ENCODE assay signal across 8 cellular contexts in genomic region chrX:15299945-15300851, GRCh38. TPM values are rescaled to one million over a fixed set of nuclear protein-coding genes. Genes with fewer than 3 reads are reported as not detected.
DNase-seq lines count a peak whose midpoint lies in the region; ATAC-seq, FAIRE-seq and TF ChIP-seq lines count a peak whose summit lies in the region.

No MANE protein-coding gene starts in this region.

- H3K36me3 ChIP-seq in A673 (ENCODE audit: insufficient read depth, low read length, poor library complexity, severe bottlenecking): no peaks in the 10 kb centered on the region
- no peaks in the 10 kb centered on the region for H3K36me3 ChIP-seq in thyroid gland

- POLR2A ChIA-PET in A673 (lab: Charles Lee; ENCODE audit: low non-redundant PET): no interaction called here

- no peak for TF ChIP-seq POLR2A in GM12891 (IDR thresholded peaks at IDR 0.05; ENCODE audit: low read depth, low read length)
- no peak for TF ChIP-seq POLR2A in thyroid gland (IDR thresholded peaks at IDR 0.05)

- DNase-seq in A673 (ENCODE audit: low spot score) (peak; percentile 65), GM12891 (ENCODE audit: insufficient read length, low spot score) (no peak), RPMI8226 (peak; percentile 23), foreskin melanocyte (peak; percentile 31), thyroid gland (no peak), occipital lobe (lab: John Stamatoyannopoulos, UW) (no peak), NCI-H345 treated with DMSO at 0.1 percent for 48 hours (lab: John Stamatoyannopoulos, UW; ENCODE audit: unreplicated experiment) (no peak)

- TF ChIP-seq CTCF in A673 (conservative IDR thresholded peaks at IDR 0.05; ENCODE audit: low read depth, low read length): peak; percentile 64
- peak in 4 of 6 experiments; percentile 23 to 45 (median 43) for TF ChIP-seq CTCF in thyroid gland (IDR thresholded peaks at IDR 0.05)

- H3K27me3 ChIP-seq in A673 (replicated peaks; ENCODE audit: insufficient read depth, low read depth, low read length, poor library complexity) (no peaks in the 10 kb centered on the region), thyroid gland (no peaks in the 10 kb centered on the region)

- H3K27ac ChIP-seq in A673 (ENCODE audit: low read depth, low read length, poor library complexity, severe bottlenecking) (no peak overlapping the region), thyroid gland (no peak overlapping the region)

- 64 to 71% methylated on average over 4 of the region's 4 CpGs for WGBS in thyroid gland, 2 donors

- FAIRE-seq in GM12891 (lab: Jason Lieb, UNC): peak; percentile 48

- BruUV-seq in A673 (replicated peaks; lab: Mats Ljungman, UMichigan): no TSS peak

- intact Hi-C loops in A673 (cut with micrococcal nuclease; ENCODE audit: unreplicated experiment): loop anchor here (1.0 to 5.0 kb wide), 2 partner anchors 168 to 267 kb away; no protein-coding TSS in a partner anchor
- intact Hi-C loops in thyroid gland (cut with DNase I): no loop called here

- no peak for ATAC-seq in HG03196 (IDR thresholded peaks at IDR 0.05; ENCODE audit: unreplicated experiment)

- H3K9me3 ChIP-seq in A673 (ENCODE audit: low read depth, low read length, poor library complexity, severe bottlenecking) (no peaks in the 10 kb centered on the region), thyroid gland (no peaks in the 10 kb centered on the region)

- H3K4me3 ChIP-seq in A673 (ENCODE audit: low read depth, low read length, poor library complexity, severe bottlenecking): no peak overlapping the region
- H3K4me3 ChIP-seq in thyroid gland (replicated peaks in 1 of 3): no peak overlapping the region

- CTCF ChIA-PET in A673 (lab: Charles Lee): interaction anchor here (1.4 kb wide), 1 partner anchor 168 kb away, joined by 10 read pairs; no protein-coding TSS in a partner anchor

- H3K4me1 ChIP-seq in A673 (ENCODE audit: insufficient read depth, low read length, poor library complexity, severe bottlenecking): peaks cover 17% of the 10 kb centered on the region
- no peaks in the 10 kb centered on the region for H3K4me1 ChIP-seq in thyroid gland

TF ChIP-seq in GM12891, 5 proteins besides CTCF, POLR2A, EP300 and RAD21:
- TF ChIP-seq TAF1 (IDR thresholded peaks at IDR 0.05; ENCODE audit: low read depth, low read length): no peak
TF ChIP-seq in GM12891: peak in this region for 0.

RNA-seq across cellular contexts. Expression of gene ASB11, which starts 15.2 kb away (rescaled TPM):
- total RNA-seq in A673 (2021) (0.44 and 0.62 TPM in 2 replicates), thyroid gland (under 1 TPM in 1 of 4 donors, not detected in 3; 0.20 TPM), occipital lobe (not detected)
- polyA plus RNA-seq in GM12891 (2012; ENCODE audit: low read depth, missing spikeins): not detected

RNA-seq across cellular contexts. Expression of gene ASB9, which starts 30.3 kb away (rescaled TPM):
- total RNA-seq in A673 (2021) (not detected in 2 replicates), thyroid gland (1 to 10 TPM; 1.4 to 3.0 (median 2.2) TPM), occipital lobe (0.94 TPM)
- 0.10 TPM for polyA plus RNA-seq in GM12891 (2012; ENCODE audit: low read depth, missing spikeins)

RNA-seq across cellular contexts. Expression of gene PIGA, which starts 35.1 kb away (rescaled TPM):
- total RNA-seq in A673 (2021) (16.8 and 17.4 TPM in 2 replicates), thyroid gland (10 to 100 TPM; 12.1 to 27.2 (median 15.4) TPM), occipital lobe (13.1 TPM)
- 7.0 TPM for polyA plus RNA-seq in GM12891 (2012; ENCODE audit: low read depth, missing spikeins)

Comparison
In these comparisons a context has a peak if more than half of its experiments do, and no peak if none do; other contexts are left out.
1. DNase-seq: peak in A673 (single experiment), RPMI8226 (single experiment) and foreskin melanocyte (single experiment); none in GM12891 (single experiment), thyroid gland (0 of 2), occipital lobe (single experiment) and NCI-H345 treated with DMSO at 0.1 percent for 48 hours (single experiment).